Comparison of ENCODE assay signal across 11 cellular contexts in the genomic region with DNA sequence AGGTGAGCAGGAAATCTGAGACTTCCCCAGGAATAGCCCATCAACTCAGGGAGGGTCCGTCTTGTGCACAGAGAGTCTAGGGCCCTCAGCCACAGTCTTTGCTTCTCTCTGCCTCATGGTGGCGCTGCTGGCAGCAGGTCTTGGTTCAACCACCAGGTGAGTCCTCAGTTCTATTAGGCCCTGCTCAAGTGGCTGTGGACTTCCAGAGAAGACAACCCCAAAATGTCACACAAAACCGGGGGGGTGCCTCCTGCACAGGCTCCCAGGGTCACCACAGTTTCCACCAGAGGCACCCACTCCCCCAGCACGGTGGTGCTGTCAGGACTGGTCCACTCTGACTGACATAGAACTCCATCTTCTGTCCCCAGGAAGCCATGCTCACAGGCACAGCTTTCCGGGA. TPM values are rescaled to one million over a fixed set of nuclear protein-coding genes. Genes with fewer than 3 reads are reported as not detected.
A peak's percentile ranks its signal among the peaks of the same experiment; 100 is the strongest.
DNase-seq lines count a peak whose midpoint lies in the region; ATAC-seq, FAIRE-seq and TF ChIP-seq lines count a peak whose summit lies in the region.
"Had no signal": no experiment of that assay in that cellular context is flagged by ENCODE, and none has a peak within 500 bp of the region (broad histone marks: within the 10 kb centered on the region; RNA-seq: fewer than 3 reads in every experiment).

No MANE protein-coding gene starts in this region.

- peaks cover 3% of the 10 kb centered on the region for H3K27me3 Mint-ChIP-seq in activated T-helper 17 cell treated with anti-CD3 and anti-CD28 coated beads, Interleukin-2, amount 50 U/mL, for 72 hours

- H3K18ac ChIP-seq in H1 (ENCODE audit: extremely low read depth, low read length) = no peak overlapping the region

- H2AK5ac ChIP-seq in H1 (ENCODE audit: low read depth, low read length) = no peak overlapping the region; the same call in 1 of the 2 replicates

- H3K9me3 Mint-ChIP-seq in activated T-helper 17 cell treated with anti-CD3 and anti-CD28 coated beads, Interleukin-2, amount 50 U/mL, for 72 hours = no peaks in the 10 kb centered on the region

- no peaks in the 10 kb centered on the region for H3K36me3 Mint-ChIP-seq in activated T-helper 17 cell treated with anti-CD3 and anti-CD28 coated beads, Interleukin-2, amount 50 U/mL, for 72 hours (ENCODE audit: low read depth)

- 61% methylated on average over 5 of the region's 5 CpGs; no CpG with 5 or more reads in 1 of the 2 experiments for WGBS in H1 (ENCODE audit: extremely low coverage in 1 of 2, insufficient coverage in 1 of 2, insufficient read length in 1 of 2, insufficient replicate concordance in 2 of 2, low coverage in 1 of 2, low lambda C conversion rate in 2 of 2, missing lambda C conversion rate in 1 of 2), 2 experiments
- WGBS in pancreas, 2 donors = 55 to 58% methylated on average over 5 of the region's 5 CpGs

- no peak overlapping the region for H2BK20ac ChIP-seq in H1 (ENCODE audit: low read length)

- peak; percentile 7 to 57 for DNase-seq in NCI-H526 (lab: John Stamatoyannopoulos, UW)
- DNase-seq in NCI-H526 treated with DMSO at 0.1 percent for 48 hours (lab: John Stamatoyannopoulos, UW) = no peak
- DNase-seq in H1 (ENCODE audit: low read depth in 1 of 2, low spot score in 2 of 2) = peak in 1 of 2 experiments; percentile 80
- DNase-seq in pancreas = peak in 1 of 6 donors; percentile 31
- DNase-seq in stimulated activated CD4-positive, alpha-beta T cell treated with anti-CD3 and anti-CD28 coated beads, Interleukin-4, amount 100 ng/mL, for 4 hours = no peak
- no peak for DNase-seq in stimulated activated CD4-positive, alpha-beta T cell treated with anti-CD3 and anti-CD28 coated beads, Interleukin-15, amount 100 ng/mL, for 24 hours
- DNase-seq: MG63 had no signal

- no peak overlapping the region for H3K4me3 ChIP-seq in KMS-11 (IDR thresholded peaks at IDR 0.05; ENCODE audit: insufficient read depth, low read depth, low read length)
- H3K4me3 ChIP-seq in H1 (ENCODE audit: extremely low read depth in 1 of 4, insufficient read depth in 2 of 4, low read depth in 3 of 4, low read length in 4 of 4) = no peak overlapping the region
- H3K4me3 ChIP-seq in pancreas = no peak overlapping the region
- H3K4me3 ChIP-seq: heart left ventricle, MG63 had no signal

- POLR2A ChIA-PET in H1 (lab: Charles Lee; ENCODE audit: partially characterized antibody) = interaction anchor here (1.2 to 2.4 kb wide), 2 partner anchors 10 to 14 kb away, joined by 5 to 16 read pairs; a partner anchor contains a TSS

- no peak for TF ChIP-seq POLR2A in H1 (IDR thresholded peaks at IDR 0.05; ENCODE audit: control extremely low read depth in 1 of 2, low read depth in 2 of 2, low read length in 2 of 2)

- H3K4me2 ChIP-seq in KMS-11 = no peak overlapping the region
- H3K4me2 ChIP-seq in H1 (ENCODE audit: insufficient read depth in 1 of 2, low read depth in 2 of 2, low read length in 2 of 2) = no peak overlapping the region

- H3K79me1 ChIP-seq in H1 (ENCODE audit: low read depth, low read length) = no peaks in the 10 kb centered on the region

- TF ChIP-seq EP300 in H1 (IDR thresholded peaks at IDR 0.05; ENCODE audit: borderline replicate concordance in 1 of 2, low read depth in 2 of 2, low read length in 2 of 2) = no peak

- H3K79me2 ChIP-seq in KMS-11 (ENCODE audit: insufficient read depth, low read depth) (no peaks in the 10 kb centered on the region), H1 (ENCODE audit: control insufficient read depth in 1 of 2, insufficient read depth in 2 of 2, low read length in 2 of 2) (no peaks in the 10 kb centered on the region)

- TF ChIP-seq CTCF in KMS-11 (conservative IDR thresholded peaks at IDR 0.05; ENCODE audit: low read depth, low read length) (peak; percentile 41), H1 (IDR thresholded peaks at IDR 0.05; ENCODE audit: control extremely low read depth in 1 of 3, insufficient read depth in 1 of 3, low read depth in 1 of 3, low read length in 3 of 3) (peak in 2 of 3 experiments; percentile 97 to 99; a peak in 3 of 4 replicates), pancreas (IDR thresholded peaks at IDR 0.05) (no peak)

- H3K9me3 ChIP-seq in H1 (ENCODE audit: insufficient read depth in 2 of 2, low read depth in 1 of 2, low read length in 1 of 2) = 0 out of 4 replicates have a peak, but pooled peaks cover 0 to 5% of the 10 kb centered on the region in 2 experiments
- H3K9me3 ChIP-seq in pancreas = no peaks in the 10 kb centered on the region
- H3K9me3 ChIP-seq: MG63 had no signal

- CTCF ChIA-PET in H1 (lab: Charles Lee; ENCODE audit: partially characterized antibody) = interaction anchor here (0.6 to 5.5 kb wide), 19 partner anchors 9 to 517 kb away, joined by 3 to 29 read pairs (median 3); a partner anchor contains a TSS

- no peaks in the 10 kb centered on the region for H3K36me3 ChIP-seq in KMS-11 (ENCODE audit: insufficient read depth)
- H3K36me3 ChIP-seq in H1 (ENCODE audit: control insufficient read depth in 2 of 4, insufficient read depth in 4 of 4, low read length in 3 of 4) = no peaks in the 10 kb centered on the region
- no peaks in the 10 kb centered on the region for H3K36me3 ChIP-seq in pancreas
- H3K36me3 ChIP-seq: heart left ventricle, MG63 had no signal

- no peak overlapping the region for H3K4ac ChIP-seq in H1 (replicated peaks; ENCODE audit: insufficient read length, low read depth, low read length)

- H3K9ac ChIP-seq in KMS-11 (no peak overlapping the region), H1 (replicated peaks in 1 of 4; ENCODE audit: extremely low read depth in 1 of 4, low read depth in 3 of 4, low read length in 3 of 4) (no peak overlapping the region)

- H2AFZ ChIP-seq in KMS-11 (ENCODE audit: low read depth) = no peak overlapping the region
- no peak overlapping the region for H2AFZ ChIP-seq in H1 (ENCODE audit: low read length)

- no peak overlapping the region for H2BK5ac ChIP-seq in H1 (ENCODE audit: low read depth, low read length)

- no peak overlapping the region for H4K8ac ChIP-seq in H1 (ENCODE audit: extremely low read depth, insufficient read depth, low read length)

- intact Hi-C loops in pancreas (cut with DNase I) = no loop called here

- H4K20me1 ChIP-seq in KMS-11 (ENCODE audit: insufficient read depth) (no peaks in the 10 kb centered on the region), H1 (replicated peaks in 1 of 2; ENCODE audit: control insufficient read depth in 1 of 2, insufficient read depth in 2 of 2, low read length in 2 of 2) (no peaks in the 10 kb centered on the region)

- no peak overlapping the region for H3K56ac ChIP-seq in H1 (replicated peaks; ENCODE audit: insufficient read length, low read depth, low read length)

- no peak overlapping the region for H3K4me3 Mint-ChIP-seq in activated T-helper 17 cell treated with anti-CD3 and anti-CD28 coated beads, Interleukin-2, amount 50 U/mL, for 72 hours

- H3K27me3 ChIP-seq in KMS-11 (ENCODE audit: insufficient read depth, low read depth) (peaks cover 2% of the 10 kb centered on the region; the same call in 1 of the 2 replicates), H1 (replicated peaks in 1 of 4; ENCODE audit: control insufficient read depth in 3 of 4, extremely low read depth in 1 of 4, insufficient read depth in 3 of 4, low read length in 3 of 4) (no peaks in the 10 kb centered on the region), pancreas (no peaks in the 10 kb centered on the region)
- H3K27me3 ChIP-seq: MG63 had no signal

- H2BK15ac ChIP-seq in H1 (ENCODE audit: low read length) = no peak overlapping the region

- H2BK120ac ChIP-seq in H1 (replicated peaks; ENCODE audit: low read depth, low read length) = no peak overlapping the region

- no peak overlapping the region for H3K14ac ChIP-seq in H1 (ENCODE audit: insufficient read length)

- no peak overlapping the region for H3K27ac Mint-ChIP-seq in activated T-helper 17 cell treated with anti-CD3 and anti-CD28 coated beads, Interleukin-2, amount 50 U/mL, for 72 hours

- no peak overlapping the region for H4K5ac ChIP-seq in H1 (ENCODE audit: insufficient read length, low read depth, low read length)

- FAIRE-seq in H1 (lab: Jason Lieb, UNC) (peak; percentile 79), pancreas (lab: Jason Lieb, UNC) (no peak)

- H3K23me2 ChIP-seq in H1 (ENCODE audit: low read depth, low read length) = 0 out of 2 replicates have a peak, but pooled peaks cover 1% of the 10 kb centered on the region

- no peaks in the 10 kb centered on the region for H3K4me1 Mint-ChIP-seq in activated T-helper 17 cell treated with anti-CD3 and anti-CD28 coated beads, Interleukin-2, amount 50 U/mL, for 72 hours

- H2BK12ac ChIP-seq in H1 (ENCODE audit: low read depth, low read length) = 0 out of 2 replicates have a peak overlapping the region, but pooled peaks have one; percentile 0

- peak; percentile 11 to 52 (median 28) for ATAC-seq in pancreas
- ATAC-seq in activated T-helper 17 cell treated with anti-CD3 and anti-CD28 coated beads, Interleukin-2, amount 50 U/mL, for 72 hours (replicated peaks) = no peak

- H3K23ac ChIP-seq in H1 (ENCODE audit: insufficient read length) = no peak overlapping the region

- H3K27ac ChIP-seq in KMS-11 (no peak overlapping the region), H1 (ENCODE audit: low read depth, low read length) (no peak overlapping the region), pancreas (no peak overlapping the region)

- no peak overlapping the region for H4K91ac ChIP-seq in H1 (replicated peaks; ENCODE audit: insufficient read length, low read length)

- peak; percentile 50 to 68 for TF ChIP-seq RAD21 in H1 (IDR thresholded peaks at IDR 0.05 in 1 of 2, conservative IDR thresholded peaks at IDR 0.05 in 1 of 2; ENCODE audit: low read depth in 2 of 2, low read length in 2 of 2)

- no peaks in the 10 kb centered on the region for H3K4me1 ChIP-seq in KMS-11 (ENCODE audit: low read depth, poor library complexity, severe bottlenecking)
- peaks cover 0 to 18% (median 11%) of the 10 kb centered on the region in 4 experiments; a peak in 6 of 7 replicates for H3K4me1 ChIP-seq in H1 (replicated peaks in 1 of 4; ENCODE audit: control insufficient read depth in 3 of 4, insufficient read depth in 4 of 4, low read length in 3 of 4)
- no peaks in the 10 kb centered on the region for H3K4me1 ChIP-seq in pancreas

RNA-seq across cellular contexts. Expression of a gene that starts 2.4 kb away (rescaled TPM):
- not detected in 2 replicates for total RNA-seq in H1 (2021; fragmentation: NEBNext Ultra II Directional; extraction: Animal tissue kit (Norgen Biotek cat#: 25700))
- polyA plus RNA-seq in H1 (2011; rRNA removed) (0.05 TPM in 2 replicates), pancreas (not detected)
- 0.08 TPM for polyA plus RNA-seq in H1 (2011; cell fraction: cytosol; rRNA removed)
- polyA plus RNA-seq in H1 (2011; cell fraction: nucleus; rRNA removed) = 0.14 TPM
- polyA plus RNA-seq in H1 (2012, experiment 1 of 2) = 0.09 to 0.12 TPM in 2 of 4 replicates, not detected in the others
- polyA plus RNA-seq in H1 (2012, experiment 2 of 2) = not detected
- polyA plus RNA-seq in H1 (2013, experiment 1 of 2) = 0.02 TPM
- not detected for polyA plus RNA-seq in H1 (2013, experiment 2 of 2)
- not detected in 2 replicates for polyA minus RNA-seq in H1 (2011; rRNA and poly(A)+ RNA removed)
- not detected for polyA minus RNA-seq in H1 (2011; cell fraction: cytosol; rRNA and poly(A)+ RNA removed)
- not detected for polyA minus RNA-seq in H1 (2011; cell fraction: nucleus; rRNA and poly(A)+ RNA removed)
- total RNA-seq in pancreas = not detected
- total RNA-seq in activated T-helper 17 cell treated with anti-CD3 and anti-CD28 coated beads, Interleukin-2, amount 50 U/mL, for 72 hours = not detected
- total RNA-seq: heart left ventricle, omental fat pad had no signal
- polyA plus RNA-seq: heart left ventricle had no signal

RNA-seq across cellular contexts. Expression of a gene that starts 11.1 kb away (rescaled TPM):
- not detected in 2 replicates for total RNA-seq in H1 (2021; fragmentation: NEBNext Ultra II Directional; extraction: Animal tissue kit (Norgen Biotek cat#: 25700))
- polyA plus RNA-seq in H1 (2011; rRNA removed) (0.11 and 0.24 TPM in 2 replicates), pancreas (under 1 TPM in 1 of 2 donors, not detected in 1; 0.07 TPM)
- polyA plus RNA-seq in H1 (2011; cell fraction: cytosol; rRNA removed) = 0.21 TPM
- polyA plus RNA-seq in H1 (2011; cell fraction: nucleus; rRNA removed) = 0.40 TPM
- polyA plus RNA-seq in H1 (2012, experiment 1 of 2) = 0.09 to 0.27 TPM (median 0.13 TPM) in 3 of 4 replicates, not detected in the other
- polyA plus RNA-seq in H1 (2012, experiment 2 of 2) = 0.35 TPM
- 0.12 TPM for polyA plus RNA-seq in H1 (2013, experiment 1 of 2)
- 0.11 TPM for polyA plus RNA-seq in H1 (2013, experiment 2 of 2)
- 0.06 TPM in 1 of 2 replicates, not detected in the other for polyA minus RNA-seq in H1 (2011; rRNA and poly(A)+ RNA removed)
- polyA minus RNA-seq in H1 (2011; cell fraction: cytosol; rRNA and poly(A)+ RNA removed) = not detected
- polyA minus RNA-seq in H1 (2011; cell fraction: nucleus; rRNA and poly(A)+ RNA removed) = not detected
- total RNA-seq in pancreas = under 1 TPM in 2 of 6 donors, not detected in 4; 0.12 to 0.22 TPM
- not detected for total RNA-seq in activated T-helper 17 cell treated with anti-CD3 and anti-CD28 coated beads, Interleukin-2, amount 50 U/mL, for 72 hours
- total RNA-seq: heart left ventricle, omental fat pad had no signal
- polyA plus RNA-seq: heart left ventricle had no signal

RNA-seq across cellular contexts. Expression of a gene that starts 13.3 kb away (rescaled TPM):
- total RNA-seq in H1 (2021; fragmentation: NEBNext Ultra II Directional; extraction: Animal tissue kit (Norgen Biotek cat#: 25700)) = 7.9 and 8.3 TPM in 2 replicates
- 4.2 and 4.7 TPM in 2 replicates for polyA plus RNA-seq in H1 (2011; rRNA removed)
- 6.3 TPM for polyA plus RNA-seq in H1 (2011; cell fraction: cytosol; rRNA removed)
- 7.5 TPM for polyA plus RNA-seq in H1 (2011; cell fraction: nucleus; rRNA removed)
- polyA plus RNA-seq in H1 (2012, experiment 1 of 2) = 4.8 to 7.0 TPM (median 5.5 TPM) in 4 replicates
- 1.2 TPM for polyA plus RNA-seq in H1 (2012, experiment 2 of 2)
- 8.7 TPM for polyA plus RNA-seq in H1 (2013, experiment 1 of 2)
- 7.2 TPM for polyA plus RNA-seq in H1 (2013, experiment 2 of 2)
- polyA minus RNA-seq in H1 (2011; rRNA and poly(A)+ RNA removed) = 5.9 and 6.4 TPM in 2 replicates
- 4.4 TPM for polyA minus RNA-seq in H1 (2011; cell fraction: cytosol; rRNA and poly(A)+ RNA removed)
- polyA minus RNA-seq in H1 (2011; cell fraction: nucleus; rRNA and poly(A)+ RNA removed) = 25.9 TPM
- total RNA-seq in pancreas = 1 to 10 TPM in 5 of 6 donors, under 1 TPM in 1; 0.88 to 2.8 (median 2.0) TPM
- polyA plus RNA-seq in pancreas = 1 to 10 TPM; 2.8 to 5.9 TPM
- total RNA-seq in activated T-helper 17 cell treated with anti-CD3 and anti-CD28 coated beads, Interleukin-2, amount 50 U/mL, for 72 hours = 1 to 10 TPM; 6.0 to 7.7 TPM

RNA-seq across cellular contexts. Expression of a gene that starts 13.4 kb away (rescaled TPM):
- total RNA-seq in H1 (2021; fragmentation: NEBNext Ultra II Directional; extraction: Animal tissue kit (Norgen Biotek cat#: 25700)) = 114 and 116 TPM in 2 replicates
- polyA plus RNA-seq in H1 (2011; rRNA removed) = 38.0 and 39.4 TPM in 2 replicates
- polyA plus RNA-seq in H1 (2011; cell fraction: cytosol; rRNA removed) = 53.4 TPM
- 49.3 TPM for polyA plus RNA-seq in H1 (2011; cell fraction: nucleus; rRNA removed)
- 113 to 126 TPM (median 115 TPM) in 4 replicates for polyA plus RNA-seq in H1 (2012, experiment 1 of 2)
- polyA plus RNA-seq in H1 (2012, experiment 2 of 2) = 73.3 TPM
- polyA plus RNA-seq in H1 (2013, experiment 1 of 2) = 56.9 TPM
- polyA plus RNA-seq in H1 (2013, experiment 2 of 2) = 59.0 TPM
- polyA minus RNA-seq in H1 (2011; rRNA and poly(A)+ RNA removed) = 40.4 and 45.9 TPM in 2 replicates
- 27.6 TPM for polyA minus RNA-seq in H1 (2011; cell fraction: cytosol; rRNA and poly(A)+ RNA removed)
- polyA minus RNA-seq in H1 (2011; cell fraction: nucleus; rRNA and poly(A)+ RNA removed) = 36.0 TPM
- 10 to 100 TPM; 17.8 to 33.0 (median 22.8) TPM for total RNA-seq in pancreas
- polyA plus RNA-seq in pancreas = 10 to 100 TPM; 28.0 to 31.1 TPM
- total RNA-seq in activated T-helper 17 cell treated with anti-CD3 and anti-CD28 coated beads, Interleukin-2, amount 50 U/mL, for 72 hours = 10 to 100 TPM; 44.3 to 65.7 TPM

RNA-seq across cellular contexts. Expression of a gene that starts 16.9 kb away (rescaled TPM):
- total RNA-seq in H1 (2021; fragmentation: NEBNext Ultra II Directional; extraction: Animal tissue kit (Norgen Biotek cat#: 25700)) = not detected in 2 replicates
- polyA plus RNA-seq in H1 (2011; rRNA removed) (0.03 and 0.11 TPM in 2 replicates), pancreas (under 1 TPM in 1 of 2 donors, not detected in 1; 0.02 TPM)
- 0.09 TPM for polyA plus RNA-seq in H1 (2011; cell fraction: cytosol; rRNA removed)
- 0.14 TPM for polyA plus RNA-seq in H1 (2011; cell fraction: nucleus; rRNA removed)
- polyA plus RNA-seq in H1 (2012, experiment 1 of 2) = 0.17 TPM in 1 of 4 replicates, not detected in the others
- polyA plus RNA-seq in H1 (2012, experiment 2 of 2) = not detected
- polyA plus RNA-seq in H1 (2013, experiment 1 of 2) = not detected
- polyA plus RNA-seq in H1 (2013, experiment 2 of 2) = not detected
- not detected in 2 replicates for polyA minus RNA-seq in H1 (2011; rRNA and poly(A)+ RNA removed)
- polyA minus RNA-seq in H1 (2011; cell fraction: cytosol; rRNA and poly(A)+ RNA removed) = not detected
- not detected for polyA minus RNA-seq in H1 (2011; cell fraction: nucleus; rRNA and poly(A)+ RNA removed)
- not detected for total RNA-seq in pancreas
- not detected for total RNA-seq in activated T-helper 17 cell treated with anti-CD3 and anti-CD28 coated beads, Interleukin-2, amount 50 U/mL, for 72 hours
- total RNA-seq: omental fat pad had no signal

Comparison
In these comparisons a context has a peak if more than half of its experiments do, and no peak if none do; other contexts are left out.
1. DNase-seq: peak in NCI-H526 (2 of 2); none in NCI-H526 treated with DMSO at 0.1 percent for 48 hours (single experiment), stimulated activated CD4-positive, alpha-beta T cell treated with anti-CD3 and anti-CD28 coated beads, Interleukin-4, amount 100 ng/mL, for 4 hours (0 of 2) and stimulated activated CD4-positive, alpha-beta T cell treated with anti-CD3 and anti-CD28 coated beads, Interleukin-15, amount 100 ng/mL, for 24 hours (single experiment).
2. CTCF ChIP-seq: peak in KMS-11 (single experiment) and H1 (2 of 3); none in pancreas (0 of 4).